14 cellular contexts compared by ENCODE assay signal in genomic region chr20:38079353-38079752, GRCh38. TPM values are rescaled to one million over a fixed set of nuclear protein-coding genes. Genes with fewer than 3 reads are reported as not detected.
A peak's percentile ranks its signal among the peaks of the same experiment; 100 is the strongest.
DNase-seq lines count a peak whose midpoint lies in the region; ATAC-seq and TF ChIP-seq lines count a peak whose summit lies in the region.
"Had no signal": no experiment of that assay in that cellular context is flagged by ENCODE, and none has a peak within 500 bp of the region (broad histone marks: within the 10 kb centered on the region; RNA-seq: fewer than 3 reads in every experiment).

No MANE protein-coding gene starts in this region.

- no peaks in the 10 kb centered on the region for H3K9me3 Mint-ChIP-seq in activated B cell treated with CpG ODN at 0.5 μM for 24 hours

- TF ChIP-seq POLR2A in esophagus muscularis mucosa (IDR thresholded peaks at IDR 0.05; ENCODE audit: low read depth) (no peak), adrenal gland (IDR thresholded peaks at IDR 0.05) (no peak)

- no peaks in the 10 kb centered on the region for H3K27me3 ChIP-seq in left ventricle myocardium inferior (ENCODE audit: low read depth)
- no peaks in the 10 kb centered on the region for H3K27me3 ChIP-seq in esophagus muscularis mucosa
- H3K27me3 ChIP-seq in adrenal gland, result no peaks in the 10 kb centered on the region
- H3K27me3 ChIP-seq: BLaER1 had no signal

- ATAC-seq in left cardiac atrium (no peak), activated B cell treated with CpG ODN at 0.5 μM for 24 hours (ENCODE audit: low read depth) (no peak), HG02870 (IDR thresholded peaks at IDR 0.05; ENCODE audit: unreplicated experiment) (no peak)

- CTCF ChIA-PET in activated B cell treated with CpG ODN at 0.5 μM for 24 hours (lab: Charles Lee), result interaction anchor here (0.9 to 8.3 kb wide), 4 partner anchors 14 to 142 kb away, joined by 3 to 101 read pairs (median 3); no protein-coding TSS in a partner anchor

- H3K36me3 ChIP-seq in left ventricle myocardium inferior, result peaks cover 29% of the 10 kb centered on the region
- peaks cover 0 to 31% (median 14%) of the 10 kb centered on the region in 4 donors for H3K36me3 ChIP-seq in esophagus muscularis mucosa
- peaks cover 0 to 8% of the 10 kb centered on the region in 2 donors for H3K36me3 ChIP-seq in adrenal gland (replicated peaks in 1 of 2)

- H3K4me1 Mint-ChIP-seq in activated B cell treated with CpG ODN at 0.5 μM for 24 hours, result peaks cover 76% of the 10 kb centered on the region

- H3K27ac ChIP-seq in left ventricle myocardium inferior (replicated peaks) (peak overlapping the region; percentile 91), esophagus muscularis mucosa (replicated peaks in 1 of 4) (peak overlapping the region in 3 of 4 donors; percentile 81 to 90 (median 83)), adrenal gland (no peak overlapping the region)
- H3K27ac ChIP-seq: BLaER1, HL-60 had no signal

- H3K4me3 Mint-ChIP-seq in activated B cell treated with CpG ODN at 0.5 μM for 24 hours, result no peak overlapping the region

- H3K9me3 ChIP-seq in left ventricle myocardium inferior (replicated peaks) (no peaks in the 10 kb centered on the region), esophagus muscularis mucosa (no peaks in the 10 kb centered on the region), adrenal gland (replicated peaks in 1 of 3) (no peaks in the 10 kb centered on the region)

- DNase-seq in left ventricle myocardium inferior (no peak), left cardiac atrium (no peak), activated B cell treated with CpG ODN at 0.5 μM for 24 hours (no peak), esophagus muscularis mucosa (ENCODE audit: extremely low spot score) (no peak), adrenal gland (no peak)
- DNase-seq in activated naive CD4-positive, alpha-beta T cell treated with anti-CD3 and anti-CD28 coated beads, Interleukin-2, amount 50 U/mL, for 16 hours, result no peak
- DNase-seq: 8988T, AML-193, DMS53, GF-D8, HCEC 1CT had no signal

- H3K36me3 Mint-ChIP-seq in activated B cell treated with CpG ODN at 0.5 μM for 24 hours (ENCODE audit: low read depth), result peaks cover 73% of the 10 kb centered on the region

- 93% methylated on average over 3 of the region's 3 CpGs for WGBS in esophagus muscularis mucosa
- WGBS in adrenal gland, 4 donors, result 98 to 99% (median 98%) methylated on average over 3 of the region's 3 CpGs

- H3K4me3 ChIP-seq in left ventricle myocardium inferior (no peak overlapping the region), esophagus muscularis mucosa (no peak overlapping the region), adrenal gland (no peak overlapping the region)
- H3K4me3 ChIP-seq: BLaER1 had no signal

- TF ChIP-seq CTCF in left ventricle myocardium inferior (IDR thresholded peaks at IDR 0.05; ENCODE audit: borderline replicate concordance), result no peak
- no peak for TF ChIP-seq CTCF in activated B cell treated with CpG ODN at 0.5 μM for 24 hours (IDR thresholded peaks at IDR 0.05)
- no peak for TF ChIP-seq CTCF in esophagus muscularis mucosa (IDR thresholded peaks at IDR 0.05)
- no peak for TF ChIP-seq CTCF in adrenal gland (IDR thresholded peaks at IDR 0.05)

- peak overlapping the region; percentile 74 for H3K27ac Mint-ChIP-seq in activated B cell treated with CpG ODN at 0.5 μM for 24 hours

- POLR2A ChIA-PET in activated B cell treated with CpG ODN at 0.5 μM for 24 hours (lab: Charles Lee), result interaction anchor here (1.0 to 8.4 kb wide), 2 partner anchors 12 to 46 kb away, joined by 3 to 149 read pairs; partner anchors contain the start of genes RPRD1B and TTI1

- peaks cover 53% of the 10 kb centered on the region for H3K4me1 ChIP-seq in left ventricle myocardium inferior
- peaks cover 32 to 86% (median 78%) of the 10 kb centered on the region in 4 donors for H3K4me1 ChIP-seq in esophagus muscularis mucosa
- H3K4me1 ChIP-seq in adrenal gland (replicated peaks in 1 of 2), result peaks cover 0 to 24% of the 10 kb centered on the region in 2 donors

- no peak for TF ChIP-seq EP300 in esophagus muscularis mucosa (IDR thresholded peaks at IDR 0.05)

- intact Hi-C loops in left ventricle myocardium inferior (cut with micrococcal nuclease), result no loop called here
- intact Hi-C loops in left cardiac atrium (cut with DNase I), result no loop called here
- intact Hi-C loops in activated B cell treated with CpG ODN at 0.5 μM for 24 hours (cut with micrococcal nuclease), result no loop called here
- intact Hi-C loops in esophagus muscularis mucosa (cut with DNase I), result no loop called here
- intact Hi-C loops in adrenal gland (cut with DNase I), result loop anchor here in 1 of 2 donors (5.0 kb wide), 1 partner anchor 78 kb away; no protein-coding TSS in a partner anchor

- H3K27me3 Mint-ChIP-seq in activated B cell treated with CpG ODN at 0.5 μM for 24 hours, result no peaks in the 10 kb centered on the region

RNA-seq across cellular contexts. Expression of gene RPRD1B, which starts 45.8 kb away (rescaled TPM):
- total RNA-seq in left ventricle myocardium inferior, result 58.9 TPM
- 10 to 100 TPM; 78.6 to 86.4 TPM for total RNA-seq in left cardiac atrium
- 38.4 and 40.8 TPM in 2 replicates for total RNA-seq in activated B cell treated with CpG ODN at 0.5 μM for 24 hours
- 10 to 100 TPM; 26.7 to 39.5 (median 33.8) TPM for total RNA-seq in esophagus muscularis mucosa
- total RNA-seq in adrenal gland, result 10 to 100 TPM; 16.5 to 36.3 (median 29.4) TPM
- polyA plus RNA-seq in adrenal gland, result 10 to 100 TPM in 1 of 3 donors, 1 to 10 TPM in 2; 5.9 to 36.4 (median 6.8) TPM

RNA-seq across cellular contexts. Expression of gene TTI1, which starts 46.1 kb away (rescaled TPM):
- 12.1 TPM for total RNA-seq in left ventricle myocardium inferior
- 10 to 100 TPM; 11.6 to 11.9 TPM for total RNA-seq in left cardiac atrium
- 27.1 and 30.1 TPM in 2 replicates for total RNA-seq in activated B cell treated with CpG ODN at 0.5 μM for 24 hours
- 10 to 100 TPM; 11.3 to 14.3 (median 12.4) TPM for total RNA-seq in esophagus muscularis mucosa
- total RNA-seq in adrenal gland, result 10 to 100 TPM; 12.7 to 28.0 (median 20.2) TPM
- 10 to 100 TPM; 12.5 to 21.6 (median 15.2) TPM for polyA plus RNA-seq in adrenal gland

Comparison
In these comparisons a context has a peak if more than half of its experiments do, and no peak if none do; other contexts are left out.
1. H3K27ac ChIP-seq: peak in left ventricle myocardium inferior (single experiment) and esophagus muscularis mucosa (3 of 4); none in adrenal gland (0 of 5).